ENCODE assay signal across 8 cellular contexts in the genomic region with DNA sequence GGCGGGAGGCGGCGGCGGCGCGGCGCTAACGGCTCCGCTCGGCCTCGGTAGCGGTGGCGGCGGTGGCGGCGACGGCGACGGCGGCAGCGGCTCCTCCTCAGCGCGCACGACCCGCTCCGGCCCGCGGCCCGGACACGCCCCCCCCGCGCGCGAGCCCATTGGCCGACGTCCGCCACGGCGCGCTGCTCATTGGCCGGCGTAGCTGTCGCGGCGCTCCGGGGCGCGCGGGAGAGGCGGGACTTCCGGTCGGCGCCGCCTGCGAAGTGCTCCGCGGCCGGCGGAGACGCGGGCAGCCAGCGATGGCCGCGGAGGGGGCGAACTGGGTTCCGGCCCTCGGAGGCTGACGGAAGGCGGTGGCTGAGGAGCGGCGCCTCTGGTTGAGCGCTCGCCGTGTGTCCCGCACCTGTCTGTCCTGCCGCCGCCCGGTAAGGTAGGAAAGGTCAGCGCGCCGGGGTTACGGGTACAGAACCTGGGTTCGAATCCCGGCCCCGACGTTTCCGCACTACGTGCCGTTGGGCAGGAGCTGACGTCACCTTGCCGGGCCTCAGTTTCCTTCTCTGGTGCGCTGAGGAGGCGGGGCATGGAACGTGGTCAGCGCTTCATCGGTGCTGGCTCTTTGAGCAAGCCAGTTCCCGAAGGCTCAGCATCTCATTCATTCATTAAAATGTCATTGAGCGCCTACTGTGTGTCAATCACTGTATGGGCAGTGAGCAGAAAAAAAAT. TPM values are rescaled to one million over a fixed set of nuclear protein-coding genes. Genes with fewer than 3 reads are reported as not detected.
A peak's percentile ranks its signal among the peaks of the same experiment; 100 is the strongest.
DNase-seq lines count a peak whose midpoint lies in the region; ATAC-seq and TF ChIP-seq lines count a peak whose summit lies in the region.

Gene ELAVL1, minus strand, starts transcription at position 108 of the 723 bp plus-strand sequence. CDS start 13,826 bp downstream, outside the sequence.

- H3K27ac ChIP-seq in DND-41 (ENCODE audit: low read length) (peak within 1 kb of the TSS; percentile 84), GM23338 (ENCODE audit: low read depth) (peak within 1 kb of the TSS; percentile 79), SJSA1 (peak within 1 kb of the TSS; percentile 74), neuronal stem cell (replicated peaks; ENCODE audit: low read length) (peak within 1 kb of the TSS; percentile 86), subcutaneous abdominal adipose tissue (ENCODE audit: low read depth, low read length) (peak within 1 kb of the TSS; percentile 65)

- peaks cover 17% of the 10 kb centered on the region for H3K27me3 Mint-ChIP-seq in GM23338 (ENCODE audit: insufficient read depth, low read depth, poor library complexity)

- H3K9ac ChIP-seq in DND-41 (ENCODE audit: low read depth, low read length) (peak within 1 kb of the TSS; percentile 84), Loucy (ENCODE audit: low read depth, low read length, poor library complexity, severe bottlenecking) (peak within 1 kb of the TSS; percentile 87), neuronal stem cell (ENCODE audit: low read depth, low read length, poor library complexity) (peak within 1 kb of the TSS; percentile 96), subcutaneous abdominal adipose tissue (ENCODE audit: low read length in 5 of 5) (peak within 1 kb of the TSS; percentile 81 to 94 (median 87))

- H3K18ac ChIP-seq in neuronal stem cell (ENCODE audit: low read length) = peak within 1 kb of the TSS; percentile 99

- H3K9me2 ChIP-seq in GM23338 (ENCODE audit: insufficient read depth) = no peaks in the 10 kb centered on the region
- no peaks in the 10 kb centered on the region for H3K9me2 ChIP-seq in Loucy (replicated peaks; ENCODE audit: low read depth, low read length)

- H4K91ac ChIP-seq in neuronal stem cell (ENCODE audit: low read depth, low read length, poor library complexity) = no peak within 1 kb of the TSS

- peak within 1 kb of the TSS; percentile 61 for H2AK5ac ChIP-seq in neuronal stem cell (ENCODE audit: low read depth, low read length)

- peak within 1 kb of the TSS; percentile 43 for H3K4ac ChIP-seq in neuronal stem cell (ENCODE audit: low read length)

- H3K4me2 ChIP-seq in DND-41 (ENCODE audit: insufficient read depth, low read length) (peak within 1 kb of the TSS; percentile 80), GM23338 (peak within 1 kb of the TSS; percentile 99), Loucy (ENCODE audit: low read depth, low read length, poor library complexity, severe bottlenecking) (peak within 1 kb of the TSS; percentile 87), neuronal stem cell (ENCODE audit: insufficient read depth, low read length, poor library complexity, severe bottlenecking) (peak within 1 kb of the TSS; percentile 91)

- H2BK120ac ChIP-seq in neuronal stem cell (ENCODE audit: low read depth, low read length) = peak within 1 kb of the TSS; percentile 8

- peaks cover 32% of the 10 kb centered on the region for H3K4me1 Mint-ChIP-seq in GM23338

- H3K23ac ChIP-seq in neuronal stem cell (ENCODE audit: low read depth, low read length, poor library complexity) = peak within 1 kb of the TSS; percentile 38

- H2BK12ac ChIP-seq in neuronal stem cell (ENCODE audit: low read length) = peak within 1 kb of the TSS; percentile 51

- no peaks in the 10 kb centered on the region for H3K27me3 ChIP-seq in DND-41 (ENCODE audit: insufficient read depth, low read length, poor library complexity)
- no peaks in the 10 kb centered on the region for H3K27me3 ChIP-seq in GM23338 (ENCODE audit: insufficient read depth)
- no peaks in the 10 kb centered on the region for H3K27me3 ChIP-seq in Loucy (ENCODE audit: insufficient read depth, low read length, poor library complexity, severe bottlenecking)
- no peaks in the 10 kb centered on the region for H3K27me3 ChIP-seq in SJSA1 (replicated peaks)
- no peaks in the 10 kb centered on the region for H3K27me3 ChIP-seq in neuronal stem cell (ENCODE audit: control insufficient read depth in 3 of 3, insufficient read depth in 3 of 3, low read depth in 1 of 3, low read length in 3 of 3)
- no peaks in the 10 kb centered on the region for H3K27me3 ChIP-seq in subcutaneous abdominal adipose tissue (ENCODE audit: control insufficient read depth in 5 of 5, insufficient read depth in 4 of 5, low read length in 5 of 5)

- peak within 1 kb of the TSS; percentile 77 for H4K8ac ChIP-seq in neuronal stem cell (ENCODE audit: low read depth, low read length)

- peak within 1 kb of the TSS; percentile 49 to 93 for H3K4me3 ChIP-seq in DND-41 (ENCODE audit: low read depth in 1 of 2, low read length in 2 of 2)
- H3K4me3 ChIP-seq in GM23338 = peak within 1 kb of the TSS; percentile 90
- peak within 1 kb of the TSS; percentile 89 for H3K4me3 ChIP-seq in Loucy (ENCODE audit: low read length, poor library complexity, severe bottlenecking)
- peak within 1 kb of the TSS; percentile 91 for H3K4me3 ChIP-seq in SJSA1
- H3K4me3 ChIP-seq in neuronal stem cell (ENCODE audit: low read length in 2 of 2) = peak within 1 kb of the TSS; percentile 97 to 98
- H3K4me3 ChIP-seq in subcutaneous abdominal adipose tissue (ENCODE audit: low read depth in 1 of 5, low read length in 5 of 5) = peak within 1 kb of the TSS; percentile 83 to 92 (median 86)

- H2BK5ac ChIP-seq in neuronal stem cell (ENCODE audit: low read length) = peak within 1 kb of the TSS; percentile 88

- H3K36me3 ChIP-seq in DND-41 (ENCODE audit: insufficient read depth, low read length) = peaks cover 24% of the 10 kb centered on the region
- H3K36me3 ChIP-seq in GM23338 (ENCODE audit: insufficient read depth) = no peaks in the 10 kb centered on the region
- no peaks in the 10 kb centered on the region for H3K36me3 ChIP-seq in Loucy (ENCODE audit: insufficient read depth, low read length)
- peaks cover 17% of the 10 kb centered on the region for H3K36me3 ChIP-seq in SJSA1
- peaks cover 7 to 33% of the 10 kb centered on the region in 2 donors for H3K36me3 ChIP-seq in neuronal stem cell (replicated peaks in 1 of 2; ENCODE audit: control insufficient read depth in 2 of 2, insufficient read depth in 2 of 2, low read length in 2 of 2)
- H3K36me3 ChIP-seq in subcutaneous abdominal adipose tissue (ENCODE audit: control insufficient read depth in 5 of 5, insufficient read depth in 5 of 5, low read length in 5 of 5) = no peaks in the 10 kb centered on the region

- peaks cover 40% of the 10 kb centered on the region for H4K20me1 ChIP-seq in DND-41 (ENCODE audit: insufficient read depth, low read length)
- H4K20me1 ChIP-seq in GM23338 (replicated peaks; ENCODE audit: insufficient read depth) = peaks cover 33% of the 10 kb centered on the region
- peaks cover 38% of the 10 kb centered on the region for H4K20me1 ChIP-seq in Loucy (ENCODE audit: insufficient read depth, low read length, poor library complexity, severe bottlenecking)

- DNase-seq in DND-41 (peak; percentile 88), GM23338 (ENCODE audit: low spot score) (peak; percentile 93), SJSA1 (ENCODE audit: low read depth in 1 of 2, low spot score in 2 of 2) (peak; percentile 87 to 88), foreskin melanocyte (peak; percentile 82), neuronal stem cell (ENCODE audit: low spot score) (peak; percentile 92)
- peak; percentile 81 for DNase-seq in activated gamma-delta T cell treated with anti-CD3 and anti-CD28 coated beads, Interleukin-2, amount 50 U/mL, for 16 hours (ENCODE audit: low read depth)

- H3K9me3 ChIP-seq in DND-41 (ENCODE audit: insufficient read depth, low read length, severe bottlenecking) (no peaks in the 10 kb centered on the region), Loucy (ENCODE audit: insufficient read depth, low read depth, low read length) (no peaks in the 10 kb centered on the region), SJSA1 (replicated peaks) (no peaks in the 10 kb centered on the region), neuronal stem cell (replicated peaks in 1 of 2; ENCODE audit: control insufficient read depth in 2 of 2, insufficient read depth in 1 of 2, low read depth in 1 of 2, low read length in 2 of 2) (no peaks in the 10 kb centered on the region), subcutaneous abdominal adipose tissue (ENCODE audit: control insufficient read depth in 5 of 5, low read length in 5 of 5) (no peaks in the 10 kb centered on the region)

- no CpG with 5 or more reads among the region's 98 CpGs for WGBS in neuronal stem cell (ENCODE audit: extremely low coverage in 2 of 2, insufficient read length in 2 of 2, insufficient replicate concordance in 1 of 2), 2 donors

- peak; percentile 92 for ATAC-seq in DND-41 (ENCODE audit: insufficient read depth, low read depth)
- peak; percentile 72 for ATAC-seq in GM23338

- peak within 1 kb of the TSS; percentile 94 for H3K27ac Mint-ChIP-seq in GM23338

- H2AFZ ChIP-seq in DND-41 (ENCODE audit: low read depth, low read length) (peak within 1 kb of the TSS; percentile 100), GM23338 (peak within 1 kb of the TSS; percentile 93), Loucy (ENCODE audit: low read length) (peak within 1 kb of the TSS; percentile 98), neuronal stem cell (ENCODE audit: low read length) (peak within 1 kb of the TSS; percentile 99)

- H2BK15ac ChIP-seq in neuronal stem cell (ENCODE audit: low read length) = no peak within 1 kb of the TSS

- H3K14ac ChIP-seq in neuronal stem cell (ENCODE audit: low read length) = peak within 1 kb of the TSS; percentile 77

- peaks cover 67% of the 10 kb centered on the region for H3K79me2 ChIP-seq in DND-41 (ENCODE audit: insufficient read depth, low read length)
- peaks cover 47% of the 10 kb centered on the region for H3K79me2 ChIP-seq in GM23338 (replicated peaks; ENCODE audit: insufficient read depth)
- peaks cover 58% of the 10 kb centered on the region for H3K79me2 ChIP-seq in Loucy (ENCODE audit: insufficient read depth, low read length)

- peaks cover 49% of the 10 kb centered on the region for H3K4me1 ChIP-seq in DND-41 (ENCODE audit: insufficient read depth, low read length)
- H3K4me1 ChIP-seq in GM23338 (ENCODE audit: insufficient read depth) = peaks cover 20% of the 10 kb centered on the region
- H3K4me1 ChIP-seq in Loucy (ENCODE audit: insufficient read depth, low read length, poor library complexity, severe bottlenecking) = peaks cover 29% of the 10 kb centered on the region
- peaks cover 21% of the 10 kb centered on the region for H3K4me1 ChIP-seq in SJSA1 (replicated peaks)
- H3K4me1 ChIP-seq in neuronal stem cell (ENCODE audit: control insufficient read depth in 2 of 2, insufficient read depth in 1 of 2, low read depth in 1 of 2, low read length in 2 of 2) = peaks cover 11 to 13% of the 10 kb centered on the region in 2 donors
- H3K4me1 ChIP-seq in subcutaneous abdominal adipose tissue (ENCODE audit: control insufficient read depth in 5 of 5, insufficient read depth in 5 of 5, low read length in 5 of 5) = peaks cover 11 to 39% (median 38%) of the 10 kb centered on the region in 5 donors

- H3F3A ChIP-seq in GM23338 (replicated peaks; ENCODE audit: low read depth) (peaks cover 20% of the 10 kb centered on the region), Loucy (ENCODE audit: low read depth) (no peaks in the 10 kb centered on the region)

- H3K9me3 Mint-ChIP-seq in GM23338 = no peaks in the 10 kb centered on the region; the same call in 2 of the 3 replicates

- TF ChIP-seq CTCF in DND-41 (IDR thresholded peaks at IDR 0.05; ENCODE audit: borderline replicate concordance, extremely low read depth, low read length, poor library complexity, severe bottlenecking) = no peak
- no peak for TF ChIP-seq CTCF in GM23338 (conservative IDR thresholded peaks at IDR 0.05; ENCODE audit: low read depth in 2 of 2)
- no peak for TF ChIP-seq CTCF in Loucy (conservative IDR thresholded peaks at IDR 0.05; ENCODE audit: low read length)

- peak within 1 kb of the TSS; percentile 99 for H3K4me3 Mint-ChIP-seq in GM23338

- H3K36me3 Mint-ChIP-seq in GM23338 (ENCODE audit: low read depth) = peaks cover 25% of the 10 kb centered on the region

- peaks cover 11% of the 10 kb centered on the region for H3K79me1 ChIP-seq in neuronal stem cell (ENCODE audit: low read depth, low read length)

RNA-seq across cellular contexts. Expression of gene ELAVL1, which starts in this region (rescaled TPM):
- 118 and 143 TPM in 2 replicates for total RNA-seq in GM23338 (2014; rRNA removed; shearing (Covaris generic))
- 74.1 and 81.6 TPM in 2 replicates for polyA plus RNA-seq in GM23338 (2016; fragmentation: Nextera tagmentation; extraction: Ambion mirVana)
- 39.5 and 74.6 TPM in 2 replicates for total RNA-seq in SJSA1 (2014; rRNA removed; shearing (Covaris generic))
- 102 TPM for polyA plus RNA-seq in neuronal stem cell (2013, experiment 1 of 2)
- 99.9 TPM for polyA plus RNA-seq in neuronal stem cell (2013, experiment 2 of 2)

Comparison
In these comparisons a context has a peak if more than half of its experiments do, and no peak if none do; other contexts are left out.
1. Peak in every context shown above with its lines: DNase-seq, ATAC-seq, H3K4me3 ChIP-seq and H3K27ac ChIP-seq.